11 cellular contexts compared by ENCODE assay signal in the genomic region with DNA sequence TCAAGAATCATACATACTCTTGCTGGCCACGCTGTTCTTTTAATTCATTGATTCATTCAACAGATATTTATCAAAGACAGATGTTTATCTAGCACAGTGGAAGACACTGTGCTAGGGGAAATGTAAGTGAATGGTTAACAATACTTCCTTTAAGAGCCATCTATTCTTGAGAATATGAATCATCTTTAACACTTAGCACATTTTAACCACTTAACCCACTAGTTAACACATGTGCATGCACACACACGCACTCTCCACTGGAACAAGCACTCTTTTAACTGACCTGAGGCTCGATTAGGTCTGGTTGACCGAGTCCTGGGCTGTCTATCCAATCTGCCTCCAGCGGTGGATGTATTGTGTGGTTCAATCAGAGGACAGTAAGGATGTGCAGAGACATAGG. TPM values are rescaled to one million over a fixed set of nuclear protein-coding genes. Genes with fewer than 3 reads are reported as not detected.
DNase-seq lines count a peak whose midpoint lies in the region; ATAC-seq and TF ChIP-seq lines count a peak whose summit lies in the region.
"Had no signal": no experiment of that assay in that cellular context is flagged by ENCODE, and none has a peak within 500 bp of the region (broad histone marks: within the 10 kb centered on the region; RNA-seq: fewer than 3 reads in every experiment).

No MANE protein-coding gene starts in this region.

- H2BK5ac ChIP-seq in mesendoderm (ENCODE audit: low read length), result no peak overlapping the region

- no peak overlapping the region for H3K4ac ChIP-seq in mesendoderm (ENCODE audit: low read depth, low read length)

- no peaks in the 10 kb centered on the region for H3K79me1 ChIP-seq in mesendoderm (ENCODE audit: low read length)

- H3K4me3 Mint-ChIP-seq in T-helper 17 cell, result no peak overlapping the region
- H3K4me3 Mint-ChIP-seq: brain had no signal

- H3K9ac ChIP-seq in mesendoderm (ENCODE audit: low read length) (no peak overlapping the region), colonic mucosa (ENCODE audit: low read depth in 2 of 2, low read length in 2 of 2) (no peak overlapping the region)

- no peaks in the 10 kb centered on the region for H3K79me2 ChIP-seq in mesendoderm (ENCODE audit: control insufficient read depth, insufficient read depth, low read length)

- no peaks in the 10 kb centered on the region for H3K36me3 Mint-ChIP-seq in T-helper 17 cell (ENCODE audit: low read depth)
- H3K36me3 Mint-ChIP-seq: brain had no signal

- no peak for TF ChIP-seq CTCF in epithelial cell of esophagus (IDR thresholded peaks at IDR 0.05; ENCODE audit: insufficient read depth, low read depth, low read length, missing control alignments)
- TF ChIP-seq CTCF in colonic mucosa (IDR thresholded peaks at IDR 0.05), result no peak

- H3K18ac ChIP-seq in mesendoderm (ENCODE audit: low read length), result no peak overlapping the region

- H2AK5ac ChIP-seq in mesendoderm (ENCODE audit: low read length), result no peak overlapping the region

- no peaks in the 10 kb centered on the region for H3K4me1 Mint-ChIP-seq in T-helper 17 cell

- H3K36me3 ChIP-seq in mesendoderm (ENCODE audit: control insufficient read depth, insufficient read depth, low read length) (no peaks in the 10 kb centered on the region), colonic mucosa (no peaks in the 10 kb centered on the region)

- H3K4me3 ChIP-seq in epithelial cell of esophagus (ENCODE audit: low read length) (no peak overlapping the region), mesendoderm (ENCODE audit: low read length) (no peak overlapping the region), colonic mucosa (no peak overlapping the region)

- H3K9me3 ChIP-seq in colonic mucosa (no peaks in the 10 kb centered on the region), T-helper 17 cell (ENCODE audit: control insufficient read depth, low read length, poor library complexity, severe bottlenecking) (no peaks in the 10 kb centered on the region)
- H3K9me3 ChIP-seq: Caco-2 had no signal

- no peak overlapping the region for H3K23ac ChIP-seq in mesendoderm (ENCODE audit: low read length)

- no peak overlapping the region for H4K8ac ChIP-seq in mesendoderm (ENCODE audit: low read depth, low read length)

- H3K27ac ChIP-seq in mesendoderm (ENCODE audit: low read depth, low read length), result no peak overlapping the region
- H3K27ac ChIP-seq in colonic mucosa, result no peak overlapping the region

- H4K5ac ChIP-seq in mesendoderm (ENCODE audit: low read length), result no peak overlapping the region

- H3K4me2 ChIP-seq in mesendoderm (ENCODE audit: low read length), result no peak overlapping the region

- no peak overlapping the region for H3K27ac Mint-ChIP-seq in T-helper 17 cell
- H3K27ac Mint-ChIP-seq: brain had no signal

- H3K27me3 ChIP-seq in mesendoderm (ENCODE audit: insufficient read depth, low read length, poor library complexity), result no peaks in the 10 kb centered on the region
- H3K27me3 ChIP-seq in colonic mucosa, result no peaks in the 10 kb centered on the region

- ATAC-seq in GM19468 (IDR thresholded peaks at IDR 0.05; ENCODE audit: extremely low read depth, unreplicated experiment), result peak; percentile 86
- ATAC-seq in HG03442 (IDR thresholded peaks at IDR 0.05; ENCODE audit: unreplicated experiment), result peak; percentile 79
- no peak for ATAC-seq in GM21526 (IDR thresholded peaks at IDR 0.05; ENCODE audit: low FRiP score, unreplicated experiment)
- ATAC-seq in T-helper 17 cell, result no peak

- no CpG with 5 or more reads among the region's 5 CpGs for WGBS in mesendoderm (ENCODE audit: extremely low coverage, insufficient coverage, low lambda C conversion rate)

- no peak overlapping the region for H3K56ac ChIP-seq in mesendoderm (ENCODE audit: low read length)

- no peak overlapping the region for H2BK120ac ChIP-seq in mesendoderm (ENCODE audit: low read depth, low read length)

- DNase-seq in Daoy (ENCODE audit: low read depth) (peak; percentile 7), epithelial cell of esophagus (ENCODE audit: low read depth) (peak; percentile 52), mesendoderm (no peak), colonic mucosa (no peak), T-helper 17 cell (no peak)
- DNase-seq: NCI-H1694 treated with DMSO at 0.1 percent for 48 hours had no signal

- intact Hi-C loops in colonic mucosa (cut with DNase I), result no loop called here

- no peak overlapping the region for H2BK15ac ChIP-seq in mesendoderm (replicated peaks; ENCODE audit: low read depth)

- H3K27me3 Mint-ChIP-seq in T-helper 17 cell, result peaks cover 8% of the 10 kb centered on the region

- H3K4me1 ChIP-seq in mesendoderm (ENCODE audit: control insufficient read depth, low read depth, low read length) (no peaks in the 10 kb centered on the region), colonic mucosa (no peaks in the 10 kb centered on the region)

RNA-seq across cellular contexts. Expression of a gene that starts 34.6 kb away (rescaled TPM):
- total RNA-seq in Daoy (2014; rRNA removed; shearing (Covaris generic)), result 0.57 TPM in 1 of 2 replicates, not detected in the other
- 0.20 TPM for polyA plus RNA-seq in mesendoderm (2013, experiment 1 of 2)
- polyA plus RNA-seq in mesendoderm (2013, experiment 2 of 2), result 0.06 TPM
- not detected for total RNA-seq in colonic mucosa
- total RNA-seq in T-helper 17 cell, result not detected
- total RNA-seq: Caco-2 had no signal

Comparison
In these comparisons a context has a peak if more than half of its experiments do, and no peak if none do; other contexts are left out.
1. DNase-seq: peak in Daoy (single experiment) and epithelial cell of esophagus (single experiment); none in mesendoderm (single experiment), colonic mucosa (single experiment) and T-helper 17 cell (0 of 3).
2. ATAC-seq: peak in GM19468 (single experiment) and HG03442 (single experiment); none in GM21526 (single experiment) and T-helper 17 cell (single experiment).